In the genomic region with DNA sequence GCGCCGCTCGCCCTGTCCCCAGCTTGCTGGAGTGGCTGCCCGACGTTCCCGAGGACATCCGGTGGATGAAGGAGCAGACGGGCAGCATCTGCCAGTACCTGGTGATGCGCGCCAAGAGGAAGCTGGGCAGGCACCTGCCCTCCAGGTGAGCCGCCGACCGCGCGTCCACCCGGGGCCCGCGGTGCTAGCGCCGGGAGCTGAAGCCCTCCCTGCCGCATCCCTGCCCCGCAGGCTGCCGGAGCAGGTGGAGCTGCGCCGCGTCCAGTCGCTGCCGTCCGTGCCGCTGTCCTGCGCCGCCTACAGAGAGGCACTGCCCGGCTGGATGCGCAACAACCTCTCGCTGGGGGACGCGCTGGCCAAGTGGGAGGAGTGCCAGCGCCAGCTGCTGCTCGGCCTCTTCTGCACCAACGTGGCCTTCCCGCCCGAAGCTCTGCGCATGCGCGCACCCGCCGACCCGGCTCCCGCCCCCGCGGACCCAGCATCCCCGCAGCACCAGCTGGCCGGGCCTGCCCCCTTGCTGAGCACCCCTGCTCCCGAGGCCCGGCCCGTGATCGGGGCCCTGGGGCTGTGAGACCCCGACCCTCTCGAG, we compare ENCODE assay signal across 11 cellular contexts. TPM values are rescaled to one million over a fixed set of nuclear protein-coding genes. Genes with fewer than 3 reads are reported as not detected.
A peak's percentile ranks its signal among the peaks of the same experiment; 100 is the strongest.
DNase-seq lines count a peak whose midpoint lies in the region; ATAC-seq and TF ChIP-seq lines count a peak whose summit lies in the region.
"Had no signal": no experiment of that assay in that cellular context is flagged by ENCODE, and none has a peak within 500 bp of the region (broad histone marks: within the 10 kb centered on the region; RNA-seq: fewer than 3 reads in every experiment).

No MANE protein-coding gene starts in this region.

- TF ChIP-seq POLR2A in Raji (IDR thresholded peaks at IDR 0.05; ENCODE audit: insufficient read depth, low read depth, low read length), result 0 out of 2 replicates have a peak, but pooled peaks have one; percentile 6

- H3K36me3 ChIP-seq in mucosa of descending colon (ENCODE audit: low read depth), result no peaks in the 10 kb centered on the region

- no peak overlapping the region for H3K4me3 ChIP-seq in mucosa of descending colon
- H3K4me3 ChIP-seq: testis had no signal

- ATAC-seq in mucosa of descending colon (peak; percentile 12), GM18907 (IDR thresholded peaks at IDR 0.05; ENCODE audit: unreplicated experiment) (no peak), HG02973 (IDR thresholded peaks at IDR 0.05; ENCODE audit: unreplicated experiment) (no peak)
- no peak for ATAC-seq in stimulated activated naive CD8-positive, alpha-beta T cell treated with anti-CD3 and anti-CD28 coated beads, Interleukin-15, Interleukin-2, amounts not matched to agents 100 U/mL and 50 U/mL, for 24 hours

- no peaks in the 10 kb centered on the region for H3K9me3 ChIP-seq in mucosa of descending colon
- H3K9me3 ChIP-seq: testis had no signal

- peak overlapping the region; percentile 98 for H3K27ac ChIP-seq in C4-2B
- H3K27ac ChIP-seq: testis had no signal

- H3K4me1 ChIP-seq in mucosa of descending colon (ENCODE audit: low read depth), result peaks cover 64% of the 10 kb centered on the region

- intact Hi-C loops in mucosa of descending colon (cut with DNase I, micrococcal nuclease), result no loop called here

- TF ChIP-seq CTCF in C4-2B (conservative IDR thresholded peaks at IDR 0.05) (no peak), mucosa of descending colon (IDR thresholded peaks at IDR 0.05) (no peak)

- DNase-seq in NCI-H1105 (lab: John Stamatoyannopoulos, UW) (peak; percentile 87), mucosa of descending colon (peak; percentile 66 to 83 (median 82)), DMS114 treated with DMSO at 0.1 percent for 48 hours (lab: John Stamatoyannopoulos, UW; ENCODE audit: unreplicated experiment) (no peak)
- no peak for DNase-seq in stimulated activated naive CD8-positive, alpha-beta T cell treated with anti-CD3 and anti-CD28 coated beads, Interleukin-15, Interleukin-2, amounts not matched to agents 100 U/mL and 50 U/mL, for 24 hours
- DNase-seq: activated B cell treated with CpG ODN at 0.5 μM for 24 hours; activated naive CD4-positive, alpha-beta T cell treated with anti-CD3 and anti-CD28 coated beads for 36 hours; testis had no signal

RNA-seq across cellular contexts. Expression of gene CRACR2B, which starts 3.3 kb away (rescaled TPM):
- 100 to 1,000 TPM in 2 of 3 donors, 10 to 100 TPM in 1; 43.5 to 137 (median 129) TPM for total RNA-seq in mucosa of descending colon

RNA-seq across cellular contexts. Expression of gene PNPLA2, which starts 5.7 kb away (rescaled TPM):
- total RNA-seq in mucosa of descending colon, result 100 to 1,000 TPM; 138 to 253 (median 167) TPM

RNA-seq across cellular contexts. Expression of gene CD151, which starts 8.4 kb away (rescaled TPM):
- total RNA-seq in mucosa of descending colon, result 100 to 1,000 TPM; 364 to 415 (median 378) TPM

RNA-seq across cellular contexts. Expression of gene RPLP2, which starts 14.6 kb away (rescaled TPM):
- 1,000 to 10,000 TPM; 1,532 to 1,798 (median 1,652) TPM for total RNA-seq in mucosa of descending colon

RNA-seq across cellular contexts. Expression of gene POLR2L, which starts 17.9 kb away (rescaled TPM):
- total RNA-seq in mucosa of descending colon, result 10 to 100 TPM; 67.1 to 86.8 (median 82.1) TPM

Comparison
In these comparisons a context has a peak if more than half of its experiments do, and no peak if none do; other contexts are left out.
1. DNase-seq: peak in NCI-H1105 (single experiment) and mucosa of descending colon (3 of 3); none in DMS114 treated with DMSO at 0.1 percent for 48 hours (single experiment) and stimulated activated naive CD8-positive, alpha-beta T cell treated with anti-CD3 and anti-CD28 coated beads, Interleukin-15, Interleukin-2, amounts not matched to agents 100 U/mL and 50 U/mL, for 24 hours (single experiment).